ENCODE assay signal across 8 cellular contexts in genomic region chr7:76393116-76394031, GRCh38.
DNase-seq lines count a peak whose midpoint lies in the region; ATAC-seq and TF ChIP-seq lines count a peak whose summit lies in the region.

No MANE protein-coding gene starts in this region.

- H3K9me3 ChIP-seq in HUES6 (ENCODE audit: control insufficient read depth, insufficient read depth, low read depth, low read length) (no peaks in the 10 kb centered on the region), OCI-LY1 (ENCODE audit: low read length) (no peaks in the 10 kb centered on the region), muscle layer of colon (ENCODE audit: low read length) (no peaks in the 10 kb centered on the region)

- H4K20me1 ChIP-seq in OCI-LY1 (ENCODE audit: insufficient read depth, low read length), result no peaks in the 10 kb centered on the region

- H3K4me2 ChIP-seq in OCI-LY1 (ENCODE audit: low read length), result peak overlapping the region; percentile 96

- H3K27ac ChIP-seq in HUES6 (ENCODE audit: low read depth, low read length) (peak overlapping the region; percentile 10; the same call in 1 of the 2 replicates), OCI-LY1 (ENCODE audit: low read depth, low read length, poor library complexity, severe bottlenecking) (no peak overlapping the region), muscle layer of colon (ENCODE audit: low read depth, low read length) (peak overlapping the region; percentile 79)

- no peaks in the 10 kb centered on the region for H3K9me2 ChIP-seq in OCI-LY1 (ENCODE audit: low read depth, low read length)

- no peaks in the 10 kb centered on the region for H3K36me3 ChIP-seq in HUES6 (ENCODE audit: control insufficient read depth, insufficient read depth, low read length)
- no peaks in the 10 kb centered on the region for H3K36me3 ChIP-seq in OCI-LY1 (ENCODE audit: insufficient read depth, low read length)
- H3K36me3 ChIP-seq in muscle layer of colon (ENCODE audit: insufficient read depth, low read length), result no peaks in the 10 kb centered on the region

- H3K9ac ChIP-seq in HUES6 (ENCODE audit: low read length), result peak overlapping the region; percentile 50
- peak overlapping the region; percentile 86 for H3K9ac ChIP-seq in OCI-LY1 (ENCODE audit: low read length)
- peak overlapping the region; percentile 21 for H3K9ac ChIP-seq in muscle layer of colon (ENCODE audit: low read length)

- TF ChIP-seq POLR2A in erythroblast (IDR thresholded peaks at IDR 0.05; ENCODE audit: low read length), result peak; percentile 78

- DNase-seq in DMS 273 treated with DMSO at 0.1 percent for 48 hours (lab: John Stamatoyannopoulos, UW) (peak; percentile 87), activated T-cell treated with anti-CD3 and anti-CD28 coated beads for 4 hours (peak; percentile 87), erythroblast (lab: John Stamatoyannopoulos, UW) (peak; percentile 94 to 96)
- DNase-seq in stimulated activated CD8-positive, alpha-beta memory T cell treated with anti-CD3 and anti-CD28 coated beads, Interleukin-7, amount 100 ng/mL, for 1 hour (ENCODE audit: low read depth in 2 of 2), result peak; percentile 77 to 82

- peak; percentile 13 for TF ChIP-seq CTCF in OCI-LY1 (IDR thresholded peaks at IDR 0.05; ENCODE audit: low read length)

- H3K27me3 ChIP-seq in HUES6 (ENCODE audit: control insufficient read depth, insufficient read depth, low read length), result peaks cover 5% of the 10 kb centered on the region; the same call in 1 of the 2 replicates
- no peaks in the 10 kb centered on the region for H3K27me3 ChIP-seq in OCI-LY1 (ENCODE audit: insufficient read depth, low read length)
- H3K27me3 ChIP-seq in muscle layer of colon (ENCODE audit: control insufficient read depth in 1 of 2, insufficient read depth in 2 of 2, low read length in 2 of 2), result no peaks in the 10 kb centered on the region

- no peaks in the 10 kb centered on the region for H3F3A ChIP-seq in OCI-LY1 (ENCODE audit: insufficient read depth, low read length)

- H3K4me3 ChIP-seq in HUES6 (ENCODE audit: low read depth, low read length) (peak overlapping the region; percentile 67), OCI-LY1 (ENCODE audit: low read depth, low read length, poor library complexity, severe bottlenecking) (peak overlapping the region; percentile 74), muscle layer of colon (ENCODE audit: low read depth in 1 of 2, low read length in 2 of 2) (peak overlapping the region; percentile 53 to 70)

- no peaks in the 10 kb centered on the region for H3K79me2 ChIP-seq in OCI-LY1 (ENCODE audit: insufficient read depth, low read length)

- H2AFZ ChIP-seq in OCI-LY1 (ENCODE audit: low read length), result 0 out of 2 replicates have a peak overlapping the region, but pooled peaks have one; percentile 6

- ATAC-seq in GM21515 (IDR thresholded peaks at IDR 0.05; ENCODE audit: unreplicated experiment), result peak; percentile 80

- peaks cover 43% of the 10 kb centered on the region for H3K4me1 ChIP-seq in HUES6 (ENCODE audit: control insufficient read depth, insufficient read depth, low read length)
- H3K4me1 ChIP-seq in OCI-LY1 (ENCODE audit: insufficient read depth, low read length, severe bottlenecking), result peaks cover 43% of the 10 kb centered on the region
- H3K4me1 ChIP-seq in muscle layer of colon (ENCODE audit: insufficient read depth, low read length), result peaks cover 19% of the 10 kb centered on the region

Comparison
In these comparisons a context has a peak if more than half of its experiments do, and no peak if none do; other contexts are left out.
1. H3K9ac ChIP-seq: peak in every context shown above with its lines; median percentile 86 in OCI-LY1; 50 in HUES6; 21 in muscle layer of colon.